In genomic region chr22:31248138-31248745, GRCh38 we compare ENCODE assay signal across 8 cellular contexts. TPM values are rescaled to one million over a fixed set of nuclear protein-coding genes. Genes with fewer than 3 reads are reported as not detected.
DNase-seq lines count a peak whose midpoint lies in the region; ATAC-seq and TF ChIP-seq lines count a peak whose summit lies in the region.

No MANE protein-coding gene starts in this region.

- peaks cover 3% of the 10 kb centered on the region for H3K27me3 Mint-ChIP-seq in GM23338 (ENCODE audit: insufficient read depth, low read depth, poor library complexity)

- peaks cover 31% of the 10 kb centered on the region for H3K4me1 Mint-ChIP-seq in GM23338

- no peak for TF ChIP-seq EP300 in gastroesophageal sphincter (IDR thresholded peaks at IDR 0.05)

- H3K27ac ChIP-seq in GM23338 (ENCODE audit: low read depth) (peak overlapping the region; percentile 42), SK-N-MC (no peak overlapping the region), gastroesophageal sphincter (peak overlapping the region in 3 of 4 donors; percentile 48 to 75 (median 70))

- peak overlapping the region; percentile 4 for H3K9ac ChIP-seq in SK-N-MC (ENCODE audit: insufficient read length)

- no peak for TF ChIP-seq CTCF in GM23338 (conservative IDR thresholded peaks at IDR 0.05; ENCODE audit: low read depth in 2 of 2)
- no peak for TF ChIP-seq CTCF in gastroesophageal sphincter (IDR thresholded peaks at IDR 0.05)

- H3K27ac Mint-ChIP-seq in GM23338: peak overlapping the region; percentile 92
- H3K27ac Mint-ChIP-seq in activated naive CD4-positive, alpha-beta T cell treated with anti-CD3 and anti-CD28 coated beads, Interleukin-2, amount 50 U/mL, for 72 hours: peak overlapping the region; percentile 27 to 34

- no peaks in the 10 kb centered on the region for H3K9me3 ChIP-seq in SK-N-MC (ENCODE audit: low read depth, low read length)
- no peaks in the 10 kb centered on the region for H3K9me3 ChIP-seq in gastroesophageal sphincter

- peaks cover 1% of the 10 kb centered on the region; the same call in 2 of the 3 replicates for H3K36me3 Mint-ChIP-seq in GM23338 (ENCODE audit: low read depth)
- no peaks in the 10 kb centered on the region for H3K36me3 Mint-ChIP-seq in activated naive CD4-positive, alpha-beta T cell treated with anti-CD3 and anti-CD28 coated beads, Interleukin-2, amount 50 U/mL, for 72 hours

- peak; percentile 94 for DNase-seq in GM23338 (ENCODE audit: low spot score)
- DNase-seq in SK-N-MC (ENCODE audit: low read depth, low spot score): peak; percentile 14
- peak in 1 of 2 donors; percentile 47 for DNase-seq in activated naive CD4-positive, alpha-beta T cell treated with anti-CD3 and anti-CD28 coated beads, Interleukin-2, amount 50 U/mL, for 72 hours (ENCODE audit: low spot score in 2 of 2)
- DNase-seq in non-pigmented ciliary epithelial cell (ENCODE audit: low read depth): peak; percentile 90
- DNase-seq in stromal cell of bone marrow (ENCODE audit: low read depth): peak; percentile 85

- H3K27me3 ChIP-seq in GM23338 (ENCODE audit: insufficient read depth) (no peaks in the 10 kb centered on the region), gastroesophageal sphincter (no peaks in the 10 kb centered on the region)

- H3K9me2 ChIP-seq in GM23338 (ENCODE audit: insufficient read depth): 0 out of 2 replicates have a peak, but pooled peaks cover 4% of the 10 kb centered on the region

- H3F3A ChIP-seq in GM23338 (replicated peaks; ENCODE audit: low read depth): peaks cover 3% of the 10 kb centered on the region; the same call in 1 of the 2 replicates

- peak overlapping the region; percentile 63; the same call in 1 of the 2 replicates for H3K4me2 ChIP-seq in GM23338

- peak overlapping the region; percentile 34 for H3K4me3 ChIP-seq in GM23338
- peak overlapping the region; percentile 71 for H3K4me3 ChIP-seq in SK-N-MC
- peak overlapping the region; percentile 36 to 55 for H3K4me3 ChIP-seq in gastroesophageal sphincter

- ATAC-seq in GM23338 (peak; percentile 95), gastroesophageal sphincter (peak; percentile 97), HG03159 (IDR thresholded peaks at IDR 0.05; ENCODE audit: unreplicated experiment) (no peak), GM19351 (IDR thresholded peaks at IDR 0.05; ENCODE audit: unreplicated experiment) (no peak)
- ATAC-seq in activated naive CD4-positive, alpha-beta T cell treated with anti-CD3 and anti-CD28 coated beads, Interleukin-2, amount 50 U/mL, for 72 hours: peak; percentile 69 to 98

- WGBS in gastroesophageal sphincter (ENCODE audit: low coverage in 1 of 2), 2 donors: 0 to 12% methylated on average over 5 to 7 of the region's 17 CpGs

- H3K4me1 ChIP-seq in GM23338 (ENCODE audit: insufficient read depth) (peaks cover 22% of the 10 kb centered on the region; the same call in 1 of the 2 replicates), gastroesophageal sphincter (peaks cover 0 to 58% (median 10%) of the 10 kb centered on the region in 3 donors)

- peaks cover 12% of the 10 kb centered on the region for H4K20me1 ChIP-seq in GM23338 (replicated peaks; ENCODE audit: insufficient read depth)

- H3K9me3 Mint-ChIP-seq in GM23338: no peaks in the 10 kb centered on the region
- H3K9me3 Mint-ChIP-seq in activated naive CD4-positive, alpha-beta T cell treated with anti-CD3 and anti-CD28 coated beads, Interleukin-2, amount 50 U/mL, for 72 hours: no peaks in the 10 kb centered on the region

- H2AFZ ChIP-seq in GM23338: no peak overlapping the region

- H3K36me3 ChIP-seq in GM23338 (ENCODE audit: insufficient read depth): no peaks in the 10 kb centered on the region
- H3K36me3 ChIP-seq in SK-N-MC (ENCODE audit: insufficient read depth, low read length): no peaks in the 10 kb centered on the region
- no peaks in the 10 kb centered on the region for H3K36me3 ChIP-seq in gastroesophageal sphincter

- peak overlapping the region; percentile 62 for H3K4me3 Mint-ChIP-seq in GM23338

- peak in 1 of 2 donors; percentile 17 for TF ChIP-seq POLR2A in gastroesophageal sphincter (IDR thresholded peaks at IDR 0.05)

- H3K79me2 ChIP-seq in GM23338 (replicated peaks; ENCODE audit: insufficient read depth): peaks cover 8% of the 10 kb centered on the region; the same call in 1 of the 2 replicates

TF ChIP-seq in GM23338, 12 proteins besides CTCF, POLR2A, EP300 and RAD21 (continues in another document):
- TF ChIP-seq JUNB (IDR thresholded peaks at IDR 0.05; ENCODE audit: unreplicated experiment) (no peak), POLR2AphosphoS5 (IDR thresholded peaks at IDR 0.05; ENCODE audit: low read depth) (no peak), STAT1 (IDR thresholded peaks at IDR 0.05; ENCODE audit: unreplicated experiment) (no peak), CREB1 (CRISPR knock-in tag; IDR thresholded peaks at IDR 0.05; ENCODE audit: low read depth) (no peak)
- TF ChIP-seq, protein P1, sequence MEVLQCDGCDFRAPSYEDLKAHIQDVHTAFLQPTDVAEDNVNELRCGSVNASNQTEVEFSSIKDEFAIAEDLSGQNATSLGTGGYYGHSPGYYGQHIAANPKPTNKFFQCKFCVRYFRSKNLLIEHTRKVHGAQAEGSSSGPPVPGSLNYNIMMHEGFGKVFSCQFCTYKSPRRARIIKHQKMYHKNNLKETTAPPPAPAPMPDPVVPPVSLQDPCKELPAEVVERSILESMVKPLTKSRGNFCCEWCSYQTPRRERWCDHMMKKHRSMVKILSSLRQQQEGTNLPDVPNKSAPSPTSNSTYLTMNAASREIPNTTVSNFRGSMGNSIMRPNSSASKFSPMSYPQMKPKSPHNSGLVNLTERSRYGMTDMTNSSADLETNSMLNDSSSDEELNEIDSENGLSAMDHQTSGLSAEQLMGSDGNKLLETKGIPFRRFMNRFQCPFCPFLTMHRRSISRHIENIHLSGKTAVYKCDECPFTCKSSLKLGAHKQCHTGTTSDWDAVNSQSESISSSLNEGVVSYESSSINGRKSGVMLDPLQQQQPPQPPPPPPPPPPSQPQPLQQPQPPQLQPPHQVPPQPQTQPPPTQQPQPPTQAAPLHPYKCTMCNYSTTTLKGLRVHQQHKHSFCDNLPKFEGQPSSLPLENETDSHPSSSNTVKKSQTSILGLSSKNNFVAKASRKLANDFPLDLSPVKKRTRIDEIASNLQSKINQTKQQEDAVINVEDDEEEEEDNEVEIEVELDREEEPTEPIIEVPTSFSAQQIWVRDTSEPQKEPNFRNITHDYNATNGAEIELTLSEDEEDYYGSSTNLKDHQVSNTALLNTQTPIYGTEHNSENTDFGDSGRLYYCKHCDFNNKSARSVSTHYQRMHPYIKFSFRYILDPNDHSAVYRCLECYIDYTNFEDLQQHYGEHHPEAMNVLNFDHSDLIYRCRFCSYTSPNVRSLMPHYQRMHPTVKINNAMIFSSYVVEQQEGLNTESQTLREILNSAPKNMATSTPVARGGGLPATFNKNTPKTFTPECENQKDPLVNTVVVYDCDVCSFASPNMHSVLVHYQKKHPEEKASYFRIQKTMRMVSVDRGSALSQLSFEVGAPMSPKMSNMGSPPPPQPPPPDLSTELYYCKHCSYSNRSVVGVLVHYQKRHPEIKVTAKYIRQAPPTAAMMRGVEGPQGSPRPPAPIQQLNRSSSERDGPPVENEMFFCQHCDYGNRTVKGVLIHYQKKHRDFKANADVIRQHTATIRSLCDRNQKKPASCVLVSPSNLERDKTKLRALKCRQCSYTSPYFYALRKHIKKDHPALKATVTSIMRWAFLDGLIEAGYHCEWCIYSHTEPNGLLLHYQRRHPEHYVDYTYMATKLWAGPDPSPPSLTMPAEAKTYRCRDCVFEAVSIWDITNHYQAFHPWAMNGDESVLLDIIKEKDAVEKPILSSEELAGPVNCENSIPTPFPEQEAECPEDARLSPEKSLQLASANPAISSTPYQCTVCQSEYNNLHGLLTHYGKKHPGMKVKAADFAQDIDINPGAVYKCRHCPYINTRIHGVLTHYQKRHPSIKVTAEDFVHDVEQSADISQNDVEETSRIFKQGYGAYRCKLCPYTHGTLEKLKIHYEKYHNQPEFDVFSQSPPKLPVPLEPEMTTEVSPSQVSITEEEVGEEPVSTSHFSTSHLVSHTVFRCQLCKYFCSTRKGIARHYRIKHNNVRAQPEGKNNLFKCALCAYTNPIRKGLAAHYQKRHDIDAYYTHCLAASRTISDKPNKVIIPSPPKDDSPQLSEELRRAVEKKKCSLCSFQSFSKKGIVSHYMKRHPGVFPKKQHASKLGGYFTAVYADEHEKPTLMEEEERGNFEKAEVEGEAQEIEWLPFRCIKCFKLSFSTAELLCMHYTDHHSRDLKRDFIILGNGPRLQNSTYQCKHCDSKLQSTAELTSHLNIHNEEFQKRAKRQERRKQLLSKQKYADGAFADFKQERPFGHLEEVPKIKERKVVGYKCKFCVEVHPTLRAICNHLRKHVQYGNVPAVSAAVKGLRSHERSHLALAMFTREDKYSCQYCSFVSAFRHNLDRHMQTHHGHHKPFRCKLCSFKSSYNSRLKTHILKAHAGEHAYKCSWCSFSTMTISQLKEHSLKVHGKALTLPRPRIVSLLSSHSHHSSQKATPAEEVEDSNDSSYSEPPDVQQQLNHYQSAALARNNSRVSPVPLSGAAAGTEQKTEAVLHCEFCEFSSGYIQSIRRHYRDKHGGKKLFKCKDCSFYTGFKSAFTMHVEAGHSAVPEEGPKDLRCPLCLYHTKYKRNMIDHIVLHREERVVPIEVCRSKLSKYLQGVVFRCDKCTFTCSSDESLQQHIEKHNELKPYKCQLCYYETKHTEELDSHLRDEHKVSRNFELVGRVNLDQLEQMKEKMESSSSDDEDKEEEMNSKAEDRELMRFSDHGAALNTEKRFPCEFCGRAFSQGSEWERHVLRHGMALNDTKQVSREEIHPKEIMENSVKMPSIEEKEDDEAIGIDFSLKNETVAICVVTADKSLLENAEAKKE (CRISPR knock-in tag; IDR thresholded peaks at IDR 0.05): no peak
- TF ChIP-seq, protein P2, sequence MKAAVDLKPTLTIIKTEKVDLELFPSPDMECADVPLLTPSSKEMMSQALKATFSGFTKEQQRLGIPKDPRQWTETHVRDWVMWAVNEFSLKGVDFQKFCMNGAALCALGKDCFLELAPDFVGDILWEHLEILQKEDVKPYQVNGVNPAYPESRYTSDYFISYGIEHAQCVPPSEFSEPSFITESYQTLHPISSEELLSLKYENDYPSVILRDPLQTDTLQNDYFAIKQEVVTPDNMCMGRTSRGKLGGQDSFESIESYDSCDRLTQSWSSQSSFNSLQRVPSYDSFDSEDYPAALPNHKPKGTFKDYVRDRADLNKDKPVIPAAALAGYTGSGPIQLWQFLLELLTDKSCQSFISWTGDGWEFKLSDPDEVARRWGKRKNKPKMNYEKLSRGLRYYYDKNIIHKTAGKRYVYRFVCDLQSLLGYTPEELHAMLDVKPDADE (IDR thresholded peaks at IDR 0.05): no peak

RNA-seq across cellular contexts. Expression of gene LIMK2, which starts 36.1 kb away (rescaled TPM):
- 35.5 and 39.8 TPM in 2 replicates for total RNA-seq in GM23338 (2014; rRNA removed; shearing (Covaris generic))
- 12.5 and 14.9 TPM in 2 replicates for polyA plus RNA-seq in GM23338 (2016; fragmentation: Nextera tagmentation; extraction: Ambion mirVana)
- 10 to 100 TPM; 46.8 to 66.2 TPM for total RNA-seq in activated naive CD4-positive, alpha-beta T cell treated with anti-CD3 and anti-CD28 coated beads, Interleukin-2, amount 50 U/mL, for 72 hours
- 10 to 100 TPM; 13.4 to 19.1 (median 15.9) TPM for total RNA-seq in gastroesophageal sphincter

RNA-seq across cellular contexts. Expression of gene PIK3IP1, which starts 44.0 kb away (rescaled TPM):
- 1.6 and 2.2 TPM in 2 replicates for total RNA-seq in GM23338 (2014; rRNA removed; shearing (Covaris generic))
- 1.1 and 1.5 TPM in 2 replicates for polyA plus RNA-seq in GM23338 (2016; fragmentation: Nextera tagmentation; extraction: Ambion mirVana)
- 10 to 100 TPM; 20.0 to 20.8 TPM for total RNA-seq in activated naive CD4-positive, alpha-beta T cell treated with anti-CD3 and anti-CD28 coated beads, Interleukin-2, amount 50 U/mL, for 72 hours
- total RNA-seq in gastroesophageal sphincter: 10 to 100 TPM; 28.8 to 53.7 (median 37.8) TPM

Comparison
In these comparisons a context has a peak if more than half of its experiments do, and no peak if none do; other contexts are left out.
1. ATAC-seq: peak in GM23338 (single experiment), activated naive CD4-positive, alpha-beta T cell treated with anti-CD3 and anti-CD28 coated beads, Interleukin-2, amount 50 U/mL, for 72 hours (2 of 2) and gastroesophageal sphincter (single experiment); none in HG03159 (single experiment) and GM19351 (single experiment).
2. Peak in every context shown above with its lines, with median percentiles within 50 percentile points of each other: H3K4me3 ChIP-seq.